In the genomic region with DNA sequence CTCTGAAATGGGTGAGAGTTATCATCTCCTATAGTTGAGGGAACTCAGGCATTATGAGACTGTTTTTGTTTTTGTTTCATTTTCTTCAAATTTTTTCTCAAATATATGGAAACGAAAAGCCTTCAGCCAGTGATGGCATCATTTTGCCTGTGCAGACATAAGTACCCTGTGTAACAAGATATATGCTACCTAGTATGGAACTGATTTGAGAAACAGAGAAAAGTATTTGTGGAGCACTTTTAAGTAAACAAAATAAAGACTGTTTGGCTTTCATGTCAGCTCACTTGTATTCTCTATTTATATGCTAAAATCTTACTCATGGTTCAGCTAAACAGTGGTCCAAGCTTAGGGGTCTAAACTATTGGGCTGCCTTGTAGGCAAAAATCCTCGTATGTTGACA, we compare ENCODE assay signal across 29 cellular contexts.
"Had no signal": no experiment of that assay in that cellular context is flagged by ENCODE, and none has a peak within 500 bp of the region (broad histone marks: within the 10 kb centered on the region; RNA-seq: fewer than 3 reads in every experiment).

No MANE protein-coding gene starts in this region.

- H3K4me1 ChIP-seq: adrenal gland had no signal

- H3K27ac ChIP-seq: adrenal gland, body of pancreas, esophagus muscularis mucosa, gastroesophageal sphincter had no signal

- H3K9me3 ChIP-seq: adrenal gland, body of pancreas, esophagus muscularis mucosa, gastroesophageal sphincter had no signal

- DNase-seq: activated CD4-positive, alpha-beta memory T cell treated with anti-CD3 and anti-CD28 coated beads for 36 hours; activated CD4-positive, alpha-beta T cell treated with anti-CD3 and anti-CD28 coated beads for 36 hours; activated CD4-positive, alpha-beta T cell treated with anti-CD3 and anti-CD28 coated beads, Interleukin-2, amount 10 ng/mL, durations not matched to agents 24 days and 14 days; activated CD4-positive, CD25-positive, alpha-beta regulatory T cell; activated CD4-positive, CD25-positive, alpha-beta regulatory T cell treated with anti-CD3 and anti-CD28 coated beads, Interleukin-2, amount 50 U/mL, for 72 hours; activated CD8-positive, alpha-beta memory T cell treated with anti-CD3 and anti-CD28 coated beads, Interleukin-2, amount 10 ng/mL, durations not matched to agents 7 days and 5 days; activated CD8-positive, alpha-beta memory T cell treated with anti-CD3 and anti-CD28 coated beads, Interleukin-2, amount 50 U/mL, for 4 hours; activated CD8-positive, alpha-beta T cell treated with anti-CD3 and anti-CD28 coated beads, Interleukin-2, amount 10 ng/mL, durations not matched to agents 7 days and 5 days; activated effector memory CD4-positive, alpha-beta T cell treated with anti-CD3 and anti-CD28 coated beads, Interleukin-2, amount 50 U/mL, for 16 hours; activated naive CD4-positive, alpha-beta T cell treated with anti-CD3 and anti-CD28 coated beads for 36 hours; activated naive CD8-positive, alpha-beta T cell treated with anti-CD3 and anti-CD28 coated beads for 36 hours; activated naive CD8-positive, alpha-beta T cell treated with anti-CD3 and anti-CD28 coated beads, Interleukin-2, amount 50 U/mL, for 24 hours; activated T-cell treated with anti-CD3 and anti-CD28 coated beads, Interleukin-2, amount 50 U/mL, for 1 hour; activated T-cell treated with anti-CD3 and anti-CD28 coated beads, Interleukin-2, amount 50 U/mL, for 48 hours; adrenal gland; amygdala; aorta; body of pancreas; central memory CD4-positive, alpha-beta T cell; cerebellar nuclear complex; cortex of kidney; effector CD4-positive, alpha-beta T cell; effector memory CD8-positive, alpha-beta T cell; erythroblast; foreskin melanocyte; T-helper 1 cell; T-helper 2 cell had no signal

- H3K4me3 ChIP-seq: adrenal gland, body of pancreas, esophagus muscularis mucosa, gastroesophageal sphincter had no signal

- H3K36me3 ChIP-seq: adrenal gland had no signal
